In the genomic region with DNA sequence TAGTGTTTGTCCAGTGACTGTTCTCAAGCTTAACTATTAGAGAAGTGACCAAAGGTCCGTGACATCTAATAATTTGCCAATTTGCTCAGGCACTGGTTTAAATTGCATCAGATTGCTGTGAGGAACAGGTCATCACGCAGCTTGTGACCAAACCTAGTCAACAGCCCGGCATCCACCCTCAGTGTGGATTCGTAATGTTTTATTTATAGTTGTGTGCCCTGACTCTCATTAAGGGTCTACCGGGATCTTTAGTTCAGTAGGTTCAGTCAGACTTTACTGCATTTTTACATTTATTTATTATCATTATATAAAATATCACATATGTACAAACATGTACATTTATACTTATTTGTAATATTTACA, we compare ENCODE assay signal across 27 cellular contexts. TPM values are rescaled to one million over a fixed set of nuclear protein-coding genes. Genes with fewer than 3 reads are reported as not detected.
"Had no signal": no experiment of that assay in that cellular context is flagged by ENCODE, and none has a peak within 500 bp of the region (broad histone marks: within the 10 kb centered on the region; RNA-seq: fewer than 3 reads in every experiment).

No MANE protein-coding gene starts in this region.

- H3K36me3 ChIP-seq: esophagus squamous epithelium, pancreas, tibial nerve, vagina, WERI-Rb-1 had no signal

- H3K4me3 ChIP-seq: body of pancreas, coronary artery, esophagus squamous epithelium, pancreas, tibial nerve, vagina had no signal

- H3K4me1 ChIP-seq: foreskin keratinocyte, pancreas, vagina had no signal

- DNase-seq: activated CD4-positive, alpha-beta T cell treated with anti-CD3 and anti-CD28 coated beads for 36 hours; activated CD8-positive, alpha-beta T cell treated with anti-CD3 and anti-CD28 coated beads for 36 hours; activated gamma-delta T cell; activated T-cell treated with anti-CD3 and anti-CD28 coated beads, Interleukin-2, amount 50 U/mL, for 48 hours; amniotic stem cell; body of pancreas; central memory CD4-positive, alpha-beta T cell; effector CD4-positive, alpha-beta T cell; esophagus squamous epithelium; foreskin keratinocyte; immature natural killer cell; left cardiac atrium; midbrain; pancreas; retina; small intestine; stimulated activated CD4-positive, alpha-beta T cell treated with anti-CD3 and anti-CD28 coated beads, Interleukin-4, amount 100 ng/mL, for 4 hours; stimulated activated CD8-positive, alpha-beta memory T cell treated with anti-CD3 and anti-CD28 coated beads, Interleukin-4, amount 100 ng/mL, for 48 hours; stimulated activated naive CD4-positive, alpha-beta T cell treated with Interleukin-2 at 50 U/mL for 16 hours; substantia nigra; WERI-Rb-1 had no signal

- H3K9me3 ChIP-seq: body of pancreas, esophagus squamous epithelium, pancreas, tibial nerve, vagina had no signal

- H3K27me3 ChIP-seq: body of pancreas, esophagus squamous epithelium, pancreas, tibial nerve, vagina had no signal

- ATAC-seq: activated CD4-positive, alpha-beta T cell treated with anti-CD3 and anti-CD28 coated beads for 36 hours; activated CD8-positive, alpha-beta T cell treated with anti-CD3 and anti-CD28 coated beads for 36 hours; body of pancreas; foreskin keratinocyte; pancreas had no signal

- H3K27ac ChIP-seq: body of pancreas, coronary artery, esophagus squamous epithelium, foreskin keratinocyte, pancreas, tibial nerve, vagina, WERI-Rb-1 had no signal

RNA-seq across cellular contexts. Expression of gene PGPEP1L, which starts 46.4 kb away (rescaled TPM):
- total RNA-seq: activated CD4-positive, alpha-beta T cell treated with anti-CD3 and anti-CD28 coated beads for 36 hours; activated CD8-positive, alpha-beta T cell treated with anti-CD3 and anti-CD28 coated beads for 36 hours; body of pancreas; esophagus squamous epithelium; foreskin keratinocyte; lung microvascular endothelial cell; neural crest cell; T-helper 1 cell treated with Interleukin-12 subunit alpha and Interleukin-12 subunit beta and Interleukin-4 antibody, amounts not matched to agents 30 ng/mL and 1 ng/mL, for 36 hours; tibial nerve; vagina had no signal
- polyA plus RNA-seq: foreskin keratinocyte, immature natural killer cell had no signal

RNA-seq across cellular contexts. Expression of gene SYNM, which starts 50.9 kb away (rescaled TPM):
- polyA plus RNA-seq: immature natural killer cell had no signal
